In the genomic region with DNA sequence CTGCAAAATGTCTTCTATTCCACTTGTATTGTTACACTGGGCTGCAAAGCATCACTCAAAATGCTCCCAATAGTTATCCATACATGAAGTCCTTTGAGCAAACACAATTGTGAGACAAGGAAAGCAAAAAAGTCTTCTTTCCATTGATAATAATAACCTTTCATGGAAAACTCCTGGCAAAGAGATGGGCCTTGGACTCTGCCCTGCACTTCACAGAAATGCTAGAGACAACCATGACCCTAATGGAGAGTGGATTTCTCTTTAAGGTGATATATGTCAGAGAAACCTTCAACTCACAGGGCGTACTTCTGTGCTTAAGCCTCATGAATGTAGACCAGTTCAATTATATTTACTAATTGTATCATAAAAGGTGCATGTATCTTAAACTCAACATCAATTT, we compare ENCODE assay signal across 34 cellular contexts. TPM values are rescaled to one million over a fixed set of nuclear protein-coding genes. Genes with fewer than 3 reads are reported as not detected.
"Had no signal": no experiment of that assay in that cellular context is flagged by ENCODE, and none has a peak within 500 bp of the region (broad histone marks: within the 10 kb centered on the region; RNA-seq: fewer than 3 reads in every experiment).

No MANE protein-coding gene starts in this region.

- H3K9me3 ChIP-seq: MG63 had no signal

- H3K4me2 ChIP-seq: KMS-11 had no signal

- H3K27ac ChIP-seq: KMS-11 had no signal

- H3K27me3 ChIP-seq: MG63 had no signal

- H3K36me3 ChIP-seq: MG63 had no signal

- H3K4me3 ChIP-seq: MG63 had no signal

- H3K9ac ChIP-seq: KMS-11 had no signal

- DNase-seq: Karpas-422, Kasumi-1, MG63, MM.1S, MV-4-11, NCI-H1048, NCI-H1092, NCI-H1092 treated with DMSO at 0.1 percent for 48 hours, NCI-H1436, NCI-H1436 treated with DMSO at 0.1 percent for 48 hours, NCI-H146, NCI-H1694, NCI-H1694 treated with DMSO at 0.1 percent for 48 hours, NCI-H187, NCI-H187 treated with DMSO at 0.1 percent for 48 hours, NCI-H1930, NCI-H2029, NCI-H2029 treated with DMSO at 0.1 percent for 48 hours, NCI-H2081 treated with DMSO at 0.1 percent for 48 hours, NCI-H2107, NCI-H2171, NCI-H2171 treated with DMSO at 0.1 percent for 48 hours, NCI-H2227 treated with DMSO at 0.1 percent for 48 hours, NCI-H226, NCI-H345, NCI-H446, NCI-H446 treated with DMSO at 0.1 percent for 48 hours, NCI-H510A, NCI-H510A treated with DMSO at 0.1 percent for 48 hours had no signal

RNA-seq across cellular contexts. Expression of a gene that starts 19.4 kb away (rescaled TPM):
- total RNA-seq: LHCN-M2, M059J, MCF 10A, NCI-H460 had no signal
